In the genomic region with DNA sequence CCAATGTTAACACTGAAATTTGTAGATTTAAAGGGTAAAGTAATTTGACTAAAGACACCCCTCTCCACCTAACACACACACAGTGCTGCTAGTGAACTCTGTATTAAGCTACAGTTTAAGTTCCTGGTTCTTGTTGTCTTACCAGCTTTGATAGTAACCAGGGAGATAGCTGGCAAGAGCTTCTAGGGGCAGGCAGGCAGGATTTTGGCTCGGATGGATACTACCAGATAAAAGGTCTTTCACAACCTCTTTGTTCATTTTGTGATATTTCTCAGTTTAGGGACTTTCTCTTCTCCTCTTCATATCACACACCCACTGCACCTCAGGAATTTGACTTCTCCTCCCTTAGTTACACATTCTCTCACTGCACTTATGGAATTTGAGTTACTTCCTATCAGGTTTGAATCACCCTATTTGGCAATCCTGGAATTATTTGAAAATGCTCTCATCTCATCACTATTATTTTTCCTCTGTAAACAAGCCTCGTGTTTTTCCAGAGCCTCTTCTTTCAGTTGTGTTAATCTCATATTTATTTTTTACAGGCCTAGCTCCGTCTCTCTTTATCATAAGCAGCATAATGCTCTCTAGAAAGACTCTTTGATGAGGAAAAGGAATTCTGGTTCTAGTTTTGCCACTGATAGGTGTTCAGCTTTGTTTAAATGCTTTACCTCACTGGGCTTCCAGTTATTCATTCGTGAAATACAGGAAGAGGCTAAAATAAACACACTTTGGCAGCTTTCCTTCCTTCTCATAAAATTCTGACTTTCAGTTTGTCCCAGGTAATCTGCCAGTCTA, we compare ENCODE assay signal across 9 cellular contexts. TPM values are rescaled to one million over a fixed set of nuclear protein-coding genes. Genes with fewer than 3 reads are reported as not detected.
DNase-seq lines count a peak whose midpoint lies in the region; ATAC-seq and TF ChIP-seq lines count a peak whose summit lies in the region.
"Had no signal": no experiment of that assay in that cellular context is flagged by ENCODE, and none has a peak within 500 bp of the region (broad histone marks: within the 10 kb centered on the region; RNA-seq: fewer than 3 reads in every experiment).

No MANE protein-coding gene starts in this region.

- H3K27ac ChIP-seq in RWPE2 (ENCODE audit: poor library complexity, severe bottlenecking) (peak overlapping the region; percentile 95), osteoblast (ENCODE audit: low read depth, low read length) (peak overlapping the region; percentile 99)

- H2AFZ ChIP-seq in osteoblast (ENCODE audit: low read length): peak overlapping the region; percentile 83

- ATAC-seq in RWPE2 (ENCODE audit: low read depth): peak; percentile 94
- no peak for ATAC-seq in HG02885 (IDR thresholded peaks at IDR 0.05; ENCODE audit: poor library complexity, unreplicated experiment)
- no peak for ATAC-seq in GM18870 (IDR thresholded peaks at IDR 0.05; ENCODE audit: unreplicated experiment)
- ATAC-seq: stimulated activated naive B cell treated with anti-CD40 and anti-IgM and Interleukin-4, amounts not matched to agents 10 μg/mL and 1 μg/mL and 100 μg/mL, for 72 hours had no signal

- H4K20me1 ChIP-seq in osteoblast (ENCODE audit: insufficient read depth, low read length): no peaks in the 10 kb centered on the region

- peaks cover 27% of the 10 kb centered on the region for H3K4me1 ChIP-seq in RWPE2 (ENCODE audit: insufficient read depth, poor library complexity, severe bottlenecking)
- peaks cover 22% of the 10 kb centered on the region for H3K4me1 ChIP-seq in osteoblast (ENCODE audit: insufficient read depth, low read length)

- DNase-seq in DMS53 treated with DMSO at 0.1 percent for 48 hours (lab: John Stamatoyannopoulos, UW; ENCODE audit: unreplicated experiment) (peak; percentile 31), RWPE2 (ENCODE audit: low spot score) (peak; percentile 62), fibroblast of mammary gland (ENCODE audit: low read depth) (peak; percentile 86), osteoblast (ENCODE audit: insufficient read length, low spot score, missing footprints) (peak; percentile 75), NCI-H2081 treated with DMSO at 0.1 percent for 48 hours (lab: John Stamatoyannopoulos, UW) (no peak), middle frontal gyrus (ENCODE audit: extremely low spot score, low spot score) (no peak)
- DNase-seq: stimulated activated naive B cell treated with anti-CD40 and anti-IgM and Interleukin-4, amounts not matched to agents 10 μg/mL and 1 μg/mL and 100 μg/mL, for 72 hours had no signal

- H3K9me3 ChIP-seq in RWPE2 (ENCODE audit: severe bottlenecking) (no peaks in the 10 kb centered on the region), osteoblast (ENCODE audit: low read depth, low read length) (no peaks in the 10 kb centered on the region)

- no peaks in the 10 kb centered on the region for H3K79me2 ChIP-seq in osteoblast (ENCODE audit: insufficient read depth, low read length)

- no peak for TF ChIP-seq CTCF in RWPE2 (IDR thresholded peaks at IDR 0.05; ENCODE audit: poor library complexity, severe bottlenecking)
- TF ChIP-seq CTCF in fibroblast of mammary gland (conservative IDR thresholded peaks at IDR 0.05; ENCODE audit: control insufficient read depth, insufficient read depth, low read depth, low read length): no peak
- TF ChIP-seq CTCF in osteoblast (IDR thresholded peaks at IDR 0.05; ENCODE audit: extremely low read depth, low read depth, low read length): no peak

- peak overlapping the region; percentile 76 for H3K4me2 ChIP-seq in osteoblast (ENCODE audit: insufficient read depth, low read length)

- no peaks in the 10 kb centered on the region for H3K27me3 ChIP-seq in RWPE2 (ENCODE audit: insufficient read depth, poor library complexity, severe bottlenecking)
- no peaks in the 10 kb centered on the region for H3K27me3 ChIP-seq in osteoblast (ENCODE audit: insufficient read depth, low read length)

- no peaks in the 10 kb centered on the region for H3K36me3 ChIP-seq in RWPE2 (ENCODE audit: low read depth)
- H3K36me3 ChIP-seq in osteoblast (ENCODE audit: insufficient read depth, low read length): no peaks in the 10 kb centered on the region

- peak overlapping the region; percentile 9 for H3K4me3 ChIP-seq in RWPE2 (ENCODE audit: severe bottlenecking)
- no peak overlapping the region for H3K4me3 ChIP-seq in fibroblast of mammary gland (ENCODE audit: control insufficient read depth, low read depth, low read length)
- peak overlapping the region; percentile 36 for H3K4me3 ChIP-seq in osteoblast (ENCODE audit: insufficient read depth, low read length)

RNA-seq across cellular contexts. Expression of gene CLDN1, which starts 23.0 kb away (rescaled TPM):
- total RNA-seq in osteoblast: 0.29 and 1.1 TPM in 2 replicates

RNA-seq across cellular contexts. Expression of gene CLDN16, which starts 42.7 kb away (rescaled TPM):
- under 0.01 TPM in 1 of 2 replicates, not detected in the other for total RNA-seq in osteoblast

Comparison
In these comparisons a context has a peak if more than half of its experiments do, and no peak if none do; other contexts are left out.
1. DNase-seq: peak in DMS53 treated with DMSO at 0.1 percent for 48 hours (single experiment), RWPE2 (single experiment), fibroblast of mammary gland (single experiment) and osteoblast (single experiment); none in NCI-H2081 treated with DMSO at 0.1 percent for 48 hours (single experiment) and middle frontal gyrus (single experiment).